In the genomic region with DNA sequence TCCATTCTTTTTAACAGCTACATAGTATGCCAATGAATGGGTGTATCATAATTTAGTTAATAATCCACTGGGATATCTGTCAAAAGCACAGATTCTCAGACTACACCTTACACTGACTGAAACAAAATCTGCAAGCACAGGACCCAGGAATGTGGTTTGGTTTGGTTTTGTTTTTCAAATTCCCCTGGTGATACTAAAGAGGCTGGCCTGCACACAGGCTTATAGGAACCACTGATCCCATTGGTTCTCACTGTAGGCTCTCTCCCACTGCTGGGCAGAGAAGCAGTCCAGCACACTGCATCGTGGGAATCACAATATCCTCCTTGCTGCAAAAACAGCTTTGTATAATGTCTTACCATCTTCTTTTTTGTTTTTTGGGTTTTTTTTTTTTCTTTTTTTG, we compare ENCODE assay signal across 2 cellular contexts.
TF ChIP-seq lines count a peak whose summit lies in the region.

No MANE protein-coding gene starts in this region.

TF ChIP-seq in GM23338, 12 proteins besides CTCF, POLR2A, EP300 and RAD21:
- TF ChIP-seq, protein P1, sequence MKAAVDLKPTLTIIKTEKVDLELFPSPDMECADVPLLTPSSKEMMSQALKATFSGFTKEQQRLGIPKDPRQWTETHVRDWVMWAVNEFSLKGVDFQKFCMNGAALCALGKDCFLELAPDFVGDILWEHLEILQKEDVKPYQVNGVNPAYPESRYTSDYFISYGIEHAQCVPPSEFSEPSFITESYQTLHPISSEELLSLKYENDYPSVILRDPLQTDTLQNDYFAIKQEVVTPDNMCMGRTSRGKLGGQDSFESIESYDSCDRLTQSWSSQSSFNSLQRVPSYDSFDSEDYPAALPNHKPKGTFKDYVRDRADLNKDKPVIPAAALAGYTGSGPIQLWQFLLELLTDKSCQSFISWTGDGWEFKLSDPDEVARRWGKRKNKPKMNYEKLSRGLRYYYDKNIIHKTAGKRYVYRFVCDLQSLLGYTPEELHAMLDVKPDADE (IDR thresholded peaks at IDR 0.05): no peak
- TF ChIP-seq EZH2 (IDR thresholded peaks at IDR 0.05; ENCODE audit: low read depth, unreplicated experiment) (no peak), ZNF331 (CRISPR knock-in tag; IDR thresholded peaks at IDR 0.05; ENCODE audit: low read depth) (no peak), STAT1 (IDR thresholded peaks at IDR 0.05; ENCODE audit: unreplicated experiment) (no peak), JUNB (IDR thresholded peaks at IDR 0.05; ENCODE audit: unreplicated experiment) (no peak)

TF ChIP-seq in K562, 482 proteins besides CTCF, POLR2A, EP300 and RAD21:
- TF ChIP-seq ZNF282 (CRISPR knock-in tag; IDR thresholded peaks at IDR 0.05) (no peak), ZNF507 (tag; conservative IDR thresholded peaks at IDR 0.05) (no peak), ZNF740 (CRISPR knock-in tag; IDR thresholded peaks at IDR 0.05) (no peak), ZNF740 (tag; IDR thresholded peaks at IDR 0.05) (no peak), CXXC5 (CRISPR knock-in tag; IDR thresholded peaks at IDR 0.05) (no peak), RBM22 (IDR thresholded peaks at IDR 0.05; ENCODE audit: low read depth, low read length, poor library complexity, severe bottlenecking) (no peak), EWSR1 (IDR thresholded peaks at IDR 0.05; ENCODE audit: borderline replicate concordance, low read depth, partially characterized antibody) (no peak), C11orf30 (IDR thresholded peaks at IDR 0.05; ENCODE audit: low read depth) (no peak), FOXK1 (CRISPR knock-in tag; IDR thresholded peaks at IDR 0.05; ENCODE audit: borderline replicate concordance) (no peak), SMAD1 (IDR thresholded peaks at IDR 0.05; ENCODE audit: low read depth, low read length, partially characterized antibody) (no peak)
- TF ChIP-seq, protein P2, sequence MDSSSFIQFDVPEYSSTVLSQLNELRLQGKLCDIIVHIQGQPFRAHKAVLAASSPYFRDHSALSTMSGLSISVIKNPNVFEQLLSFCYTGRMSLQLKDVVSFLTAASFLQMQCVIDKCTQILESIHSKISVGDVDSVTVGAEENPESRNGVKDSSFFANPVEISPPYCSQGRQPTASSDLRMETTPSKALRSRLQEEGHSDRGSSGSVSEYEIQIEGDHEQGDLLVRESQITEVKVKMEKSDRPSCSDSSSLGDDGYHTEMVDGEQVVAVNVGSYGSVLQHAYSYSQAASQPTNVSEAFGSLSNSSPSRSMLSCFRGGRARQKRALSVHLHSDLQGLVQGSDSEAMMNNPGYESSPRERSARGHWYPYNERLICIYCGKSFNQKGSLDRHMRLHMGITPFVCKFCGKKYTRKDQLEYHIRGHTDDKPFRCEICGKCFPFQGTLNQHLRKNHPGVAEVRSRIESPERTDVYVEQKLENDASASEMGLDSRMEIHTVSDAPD (CRISPR knock-in tag; IDR thresholded peaks at IDR 0.05): no peak
- TF ChIP-seq, protein P3, sequence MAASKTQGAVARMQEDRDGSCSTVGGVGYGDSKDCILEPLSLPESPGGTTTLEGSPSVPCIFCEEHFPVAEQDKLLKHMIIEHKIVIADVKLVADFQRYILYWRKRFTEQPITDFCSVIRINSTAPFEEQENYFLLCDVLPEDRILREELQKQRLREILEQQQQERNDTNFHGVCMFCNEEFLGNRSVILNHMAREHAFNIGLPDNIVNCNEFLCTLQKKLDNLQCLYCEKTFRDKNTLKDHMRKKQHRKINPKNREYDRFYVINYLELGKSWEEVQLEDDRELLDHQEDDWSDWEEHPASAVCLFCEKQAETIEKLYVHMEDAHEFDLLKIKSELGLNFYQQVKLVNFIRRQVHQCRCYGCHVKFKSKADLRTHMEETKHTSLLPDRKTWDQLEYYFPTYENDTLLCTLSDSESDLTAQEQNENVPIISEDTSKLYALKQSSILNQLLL (CRISPR knock-in tag; IDR thresholded peaks at IDR 0.05; ENCODE audit: borderline replicate concordance): no peak
- TF ChIP-seq, protein P4, sequence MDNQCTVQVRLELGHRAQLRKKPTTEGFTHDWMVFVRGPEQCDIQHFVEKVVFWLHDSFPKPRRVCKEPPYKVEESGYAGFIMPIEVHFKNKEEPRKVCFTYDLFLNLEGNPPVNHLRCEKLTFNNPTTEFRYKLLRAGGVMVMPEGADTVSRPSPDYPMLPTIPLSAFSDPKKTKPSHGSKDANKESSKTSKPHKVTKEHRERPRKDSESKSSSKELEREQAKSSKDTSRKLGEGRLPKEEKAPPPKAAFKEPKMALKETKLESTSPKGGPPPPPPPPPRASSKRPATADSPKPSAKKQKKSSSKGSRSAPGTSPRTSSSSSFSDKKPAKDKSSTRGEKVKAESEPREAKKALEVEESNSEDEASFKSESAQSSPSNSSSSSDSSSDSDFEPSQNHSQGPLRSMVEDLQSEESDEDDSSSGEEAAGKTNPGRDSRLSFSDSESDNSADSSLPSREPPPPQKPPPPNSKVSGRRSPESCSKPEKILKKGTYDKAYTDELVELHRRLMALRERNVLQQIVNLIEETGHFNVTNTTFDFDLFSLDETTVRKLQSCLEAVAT (IDR thresholded peaks at IDR 0.05): no peak
